In the genomic region with DNA sequence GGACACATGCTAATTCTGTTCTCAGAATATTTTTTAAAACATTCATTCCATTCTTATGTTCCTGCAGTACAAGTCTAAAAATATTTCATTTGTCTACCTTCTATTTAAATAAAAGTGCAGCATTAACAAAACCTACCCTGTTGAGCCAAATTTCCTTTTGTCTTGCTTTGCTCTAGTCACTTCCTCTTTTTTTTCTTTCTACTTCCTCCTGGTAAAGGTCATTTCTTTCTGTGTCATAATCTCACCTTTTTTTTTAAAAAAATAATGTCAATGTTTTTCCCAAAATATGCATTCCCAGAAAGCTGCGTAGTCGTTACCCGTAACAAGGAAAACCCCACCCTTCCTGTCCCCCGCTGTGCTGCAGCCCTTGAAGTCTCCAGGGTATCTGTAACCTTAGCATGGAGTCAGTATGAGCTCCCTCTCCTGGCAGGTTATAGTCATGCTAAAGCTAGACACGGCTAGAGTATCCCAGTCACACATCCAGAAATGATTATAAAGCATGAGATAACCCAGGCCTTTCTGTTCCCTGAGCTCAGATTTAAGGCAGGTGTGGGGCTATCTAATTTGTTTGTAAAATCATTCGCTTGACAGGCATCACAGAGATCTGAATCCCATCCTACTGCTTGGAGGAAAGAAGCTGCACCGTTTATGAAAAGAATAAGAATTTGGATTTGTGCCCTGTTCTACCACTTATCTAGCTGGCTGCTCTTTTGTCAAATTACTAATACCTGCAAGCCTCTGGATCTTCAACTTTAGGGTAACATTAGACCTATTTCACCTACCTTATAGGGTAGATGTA, we compare ENCODE assay signal across 1 cellular context.
A peak's percentile ranks its signal among the peaks of the same experiment; 100 is the strongest.
TF ChIP-seq lines count a peak whose summit lies in the region.

No MANE protein-coding gene starts in this region.

TF ChIP-seq in K562, 482 proteins besides CTCF, POLR2A, EP300 and RAD21 (continued from another document and continues in another):
- TF ChIP-seq, protein P1, sequence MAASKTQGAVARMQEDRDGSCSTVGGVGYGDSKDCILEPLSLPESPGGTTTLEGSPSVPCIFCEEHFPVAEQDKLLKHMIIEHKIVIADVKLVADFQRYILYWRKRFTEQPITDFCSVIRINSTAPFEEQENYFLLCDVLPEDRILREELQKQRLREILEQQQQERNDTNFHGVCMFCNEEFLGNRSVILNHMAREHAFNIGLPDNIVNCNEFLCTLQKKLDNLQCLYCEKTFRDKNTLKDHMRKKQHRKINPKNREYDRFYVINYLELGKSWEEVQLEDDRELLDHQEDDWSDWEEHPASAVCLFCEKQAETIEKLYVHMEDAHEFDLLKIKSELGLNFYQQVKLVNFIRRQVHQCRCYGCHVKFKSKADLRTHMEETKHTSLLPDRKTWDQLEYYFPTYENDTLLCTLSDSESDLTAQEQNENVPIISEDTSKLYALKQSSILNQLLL (CRISPR knock-in tag; IDR thresholded peaks at IDR 0.05; ENCODE audit: borderline replicate concordance) = no peak
- TF ChIP-seq U2AF1 (optimal IDR thresholded peaks at IDR 0.05; ENCODE audit: low read depth, low read length) (no peak), NR2C1 (IDR thresholded peaks at IDR 0.05) (peak; percentile 95), NR2C1 (tag; IDR thresholded peaks at IDR 0.05) (peak; percentile 97), ZFP30 (CRISPR knock-in tag; IDR thresholded peaks at IDR 0.05; ENCODE audit: borderline replicate concordance) (no peak), FOXK1 (CRISPR knock-in tag; IDR thresholded peaks at IDR 0.05; ENCODE audit: borderline replicate concordance) (no peak), ADNP (tag; IDR thresholded peaks at IDR 0.05) (peak; percentile 72), KLF10 (CRISPR knock-in tag; IDR thresholded peaks at IDR 0.05) (no peak), PRPF4 (IDR thresholded peaks at IDR 0.05; ENCODE audit: insufficient read depth, low read depth, low read length, poor library complexity, severe bottlenecking) (no peak), DDX20 (tag; IDR thresholded peaks at IDR 0.05; ENCODE audit: low read depth) (peak; percentile 71), RAD51 (IDR thresholded peaks at IDR 0.05; ENCODE audit: borderline replicate concordance, low read depth) (no peak), ZC3H4 (CRISPR knock-in tag; IDR thresholded peaks at IDR 0.05; ENCODE audit: borderline replicate concordance) (no peak), MAFK (IDR thresholded peaks at IDR 0.05; ENCODE audit: low read length) (0 out of 2 replicates have a peak, but pooled peaks have one; percentile 25), SMAD3 (CRISPR knock-in tag; conservative IDR thresholded peaks at IDR 0.05) (0 out of 2 replicates have a peak, but pooled peaks have one; percentile 62), ZNF79 (CRISPR knock-in tag; IDR thresholded peaks at IDR 0.05; ENCODE audit: low read depth) (peak; percentile 66; the same call in 1 of the 2 replicates), HEY1 (CRISPR knock-in tag; IDR thresholded peaks at IDR 0.05; ENCODE audit: borderline replicate concordance) (0 out of 2 replicates have a peak, but pooled peaks have one; percentile 19), ETV6 (IDR thresholded peaks at IDR 0.05; ENCODE audit: borderline replicate concordance in 1 of 2, low read depth in 2 of 2, low read length in 1 of 2) (peak; percentile 79 to 93), ETV6 (CRISPR knock-in tag; IDR thresholded peaks at IDR 0.05; ENCODE audit: borderline replicate concordance) (no peak), CBFA2T3 (IDR thresholded peaks at IDR 0.05) (peak; percentile 48), RBM14 (IDR thresholded peaks at IDR 0.05; ENCODE audit: borderline replicate concordance, insufficient read depth, low read depth, low read length) (no peak), SRF (CRISPR knock-in tag; IDR thresholded peaks at IDR 0.05) (no peak), GABPB1 (CRISPR knock-in tag; IDR thresholded peaks at IDR 0.05) (peak; percentile 77), ZBTB7A (IDR thresholded peaks at IDR 0.05; ENCODE audit: borderline replicate concordance, control insufficient read depth, low read depth, low read length) (no peak), TOE1 (IDR thresholded peaks at IDR 0.05; ENCODE audit: borderline replicate concordance) (0 out of 2 replicates have a peak, but pooled peaks have one; percentile 46), TOE1 (CRISPR knock-in tag; IDR thresholded peaks at IDR 0.05; ENCODE audit: borderline replicate concordance, low read depth) (no peak), ARID2 (IDR thresholded peaks at IDR 0.05) (peak; percentile 40; the same call in 1 of the 2 replicates), SIRT6 (IDR thresholded peaks at IDR 0.05; ENCODE audit: low read depth, low read length) (no peak), RBM15 (IDR thresholded peaks at IDR 0.05; ENCODE audit: insufficient read depth, low read length) (no peak), MAZ (CRISPR knock-in tag; conservative IDR thresholded peaks at IDR 0.05 in 1 of 2, IDR thresholded peaks at IDR 0.05 in 1 of 2) (peak in 1 of 2 experiments; percentile 82; a peak in 2 of 4 replicates), ZNF696 (CRISPR knock-in tag; conservative IDR thresholded peaks at IDR 0.05) (no peak), TAF15 (IDR thresholded peaks at IDR 0.05; ENCODE audit: low read depth, low read length) (no peak), RBM39 (optimal IDR thresholded peaks at IDR 0.05; ENCODE audit: low read depth, low read length) (no peak), SIN3A (IDR thresholded peaks at IDR 0.05; ENCODE audit: borderline replicate concordance in 2 of 2, control insufficient read depth in 1 of 2, low read depth in 2 of 2, low read length in 2 of 2) (no peak), ZNF311 (CRISPR knock-in tag; IDR thresholded peaks at IDR 0.05) (peak; percentile 87), PURB (CRISPR knock-in tag; IDR thresholded peaks at IDR 0.05; ENCODE audit: low read depth) (no peak), KLF13 (tag; IDR thresholded peaks at IDR 0.05; ENCODE audit: borderline replicate concordance, low read depth) (no peak), NELFE (IDR thresholded peaks at IDR 0.05; ENCODE audit: insufficient read depth, insufficient read length) (no peak), HSF4 (CRISPR knock-in tag; IDR thresholded peaks at IDR 0.05; ENCODE audit: borderline replicate concordance) (peak; percentile 26; the same call in 1 of the 2 replicates), TAL1 (IDR thresholded peaks at IDR 0.05) (no peak)
- TF ChIP-seq, protein P2, sequence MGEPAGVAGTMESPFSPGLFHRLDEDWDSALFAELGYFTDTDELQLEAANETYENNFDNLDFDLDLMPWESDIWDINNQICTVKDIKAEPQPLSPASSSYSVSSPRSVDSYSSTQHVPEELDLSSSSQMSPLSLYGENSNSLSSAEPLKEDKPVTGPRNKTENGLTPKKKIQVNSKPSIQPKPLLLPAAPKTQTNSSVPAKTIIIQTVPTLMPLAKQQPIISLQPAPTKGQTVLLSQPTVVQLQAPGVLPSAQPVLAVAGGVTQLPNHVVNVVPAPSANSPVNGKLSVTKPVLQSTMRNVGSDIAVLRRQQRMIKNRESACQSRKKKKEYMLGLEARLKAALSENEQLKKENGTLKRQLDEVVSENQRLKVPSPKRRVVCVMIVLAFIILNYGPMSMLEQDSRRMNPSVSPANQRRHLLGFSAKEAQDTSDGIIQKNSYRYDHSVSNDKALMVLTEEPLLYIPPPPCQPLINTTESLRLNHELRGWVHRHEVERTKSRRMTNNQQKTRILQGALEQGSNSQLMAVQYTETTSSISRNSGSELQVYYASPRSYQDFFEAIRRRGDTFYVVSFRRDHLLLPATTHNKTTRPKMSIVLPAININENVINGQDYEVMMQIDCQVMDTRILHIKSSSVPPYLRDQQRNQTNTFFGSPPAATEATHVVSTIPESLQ (CRISPR knock-in tag; IDR thresholded peaks at IDR 0.05) = no peak
- TF ChIP-seq, protein P3, sequence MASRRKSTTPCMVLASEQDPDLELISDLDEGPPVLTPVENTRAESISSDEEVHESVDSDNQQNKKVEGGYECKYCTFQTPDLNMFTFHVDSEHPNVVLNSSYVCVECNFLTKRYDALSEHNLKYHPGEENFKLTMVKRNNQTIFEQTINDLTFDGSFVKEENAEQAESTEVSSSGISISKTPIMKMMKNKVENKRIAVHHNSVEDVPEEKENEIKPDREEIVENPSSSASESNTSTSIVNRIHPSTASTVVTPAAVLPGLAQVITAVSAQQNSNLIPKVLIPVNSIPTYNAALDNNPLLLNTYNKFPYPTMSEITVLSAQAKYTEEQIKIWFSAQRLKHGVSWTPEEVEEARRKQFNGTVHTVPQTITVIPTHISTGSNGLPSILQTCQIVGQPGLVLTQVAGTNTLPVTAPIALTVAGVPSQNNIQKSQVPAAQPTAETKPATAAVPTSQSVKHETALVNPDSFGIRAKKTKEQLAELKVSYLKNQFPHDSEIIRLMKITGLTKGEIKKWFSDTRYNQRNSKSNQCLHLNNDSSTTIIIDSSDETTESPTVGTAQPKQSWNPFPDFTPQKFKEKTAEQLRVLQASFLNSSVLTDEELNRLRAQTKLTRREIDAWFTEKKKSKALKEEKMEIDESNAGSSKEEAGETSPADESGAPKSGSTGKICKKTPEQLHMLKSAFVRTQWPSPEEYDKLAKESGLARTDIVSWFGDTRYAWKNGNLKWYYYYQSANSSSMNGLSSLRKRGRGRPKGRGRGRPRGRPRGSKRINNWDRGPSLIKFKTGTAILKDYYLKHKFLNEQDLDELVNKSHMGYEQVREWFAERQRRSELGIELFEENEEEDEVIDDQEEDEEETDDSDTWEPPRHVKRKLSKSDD (conservative IDR thresholded peaks at IDR 0.05; ENCODE audit: low read length) = no peak
- TF ChIP-seq, protein P4, sequence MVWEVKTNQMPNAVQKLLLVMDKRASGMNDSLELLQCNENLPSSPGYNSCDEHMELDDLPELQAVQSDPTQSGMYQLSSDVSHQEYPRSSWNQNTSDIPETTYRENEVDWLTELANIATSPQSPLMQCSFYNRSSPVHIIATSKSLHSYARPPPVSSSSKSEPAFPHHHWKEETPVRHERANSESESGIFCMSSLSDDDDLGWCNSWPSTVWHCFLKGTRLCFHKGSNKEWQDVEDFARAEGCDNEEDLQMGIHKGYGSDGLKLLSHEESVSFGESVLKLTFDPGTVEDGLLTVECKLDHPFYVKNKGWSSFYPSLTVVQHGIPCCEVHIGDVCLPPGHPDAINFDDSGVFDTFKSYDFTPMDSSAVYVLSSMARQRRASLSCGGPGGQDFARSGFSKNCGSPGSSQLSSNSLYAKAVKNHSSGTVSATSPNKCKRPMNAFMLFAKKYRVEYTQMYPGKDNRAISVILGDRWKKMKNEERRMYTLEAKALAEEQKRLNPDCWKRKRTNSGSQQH (CRISPR knock-in tag; IDR thresholded peaks at IDR 0.05) = peak; percentile 52; the same call in 1 of the 2 replicates
- TF ChIP-seq, protein P5, sequence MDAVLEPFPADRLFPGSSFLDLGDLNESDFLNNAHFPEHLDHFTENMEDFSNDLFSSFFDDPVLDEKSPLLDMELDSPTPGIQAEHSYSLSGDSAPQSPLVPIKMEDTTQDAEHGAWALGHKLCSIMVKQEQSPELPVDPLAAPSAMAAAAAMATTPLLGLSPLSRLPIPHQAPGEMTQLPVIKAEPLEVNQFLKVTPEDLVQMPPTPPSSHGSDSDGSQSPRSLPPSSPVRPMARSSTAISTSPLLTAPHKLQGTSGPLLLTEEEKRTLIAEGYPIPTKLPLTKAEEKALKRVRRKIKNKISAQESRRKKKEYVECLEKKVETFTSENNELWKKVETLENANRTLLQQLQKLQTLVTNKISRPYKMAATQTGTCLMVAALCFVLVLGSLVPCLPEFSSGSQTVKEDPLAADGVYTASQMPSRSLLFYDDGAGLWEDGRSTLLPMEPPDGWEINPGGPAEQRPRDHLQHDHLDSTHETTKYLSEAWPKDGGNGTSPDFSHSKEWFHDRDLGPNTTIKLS (IDR thresholded peaks at IDR 0.05; ENCODE audit: borderline replicate concordance, low read depth) = peak; percentile 36; the same call in 1 of the 2 replicates
- TF ChIP-seq, protein P6, sequence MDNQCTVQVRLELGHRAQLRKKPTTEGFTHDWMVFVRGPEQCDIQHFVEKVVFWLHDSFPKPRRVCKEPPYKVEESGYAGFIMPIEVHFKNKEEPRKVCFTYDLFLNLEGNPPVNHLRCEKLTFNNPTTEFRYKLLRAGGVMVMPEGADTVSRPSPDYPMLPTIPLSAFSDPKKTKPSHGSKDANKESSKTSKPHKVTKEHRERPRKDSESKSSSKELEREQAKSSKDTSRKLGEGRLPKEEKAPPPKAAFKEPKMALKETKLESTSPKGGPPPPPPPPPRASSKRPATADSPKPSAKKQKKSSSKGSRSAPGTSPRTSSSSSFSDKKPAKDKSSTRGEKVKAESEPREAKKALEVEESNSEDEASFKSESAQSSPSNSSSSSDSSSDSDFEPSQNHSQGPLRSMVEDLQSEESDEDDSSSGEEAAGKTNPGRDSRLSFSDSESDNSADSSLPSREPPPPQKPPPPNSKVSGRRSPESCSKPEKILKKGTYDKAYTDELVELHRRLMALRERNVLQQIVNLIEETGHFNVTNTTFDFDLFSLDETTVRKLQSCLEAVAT (IDR thresholded peaks at IDR 0.05) = peak in 1 of 2 experiments; percentile 42; a peak in 1 of 4 replicates
- TF ChIP-seq, protein P7, sequence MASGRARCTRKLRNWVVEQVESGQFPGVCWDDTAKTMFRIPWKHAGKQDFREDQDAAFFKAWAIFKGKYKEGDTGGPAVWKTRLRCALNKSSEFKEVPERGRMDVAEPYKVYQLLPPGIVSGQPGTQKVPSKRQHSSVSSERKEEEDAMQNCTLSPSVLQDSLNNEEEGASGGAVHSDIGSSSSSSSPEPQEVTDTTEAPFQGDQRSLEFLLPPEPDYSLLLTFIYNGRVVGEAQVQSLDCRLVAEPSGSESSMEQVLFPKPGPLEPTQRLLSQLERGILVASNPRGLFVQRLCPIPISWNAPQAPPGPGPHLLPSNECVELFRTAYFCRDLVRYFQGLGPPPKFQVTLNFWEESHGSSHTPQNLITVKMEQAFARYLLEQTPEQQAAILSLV (tag; IDR thresholded peaks at IDR 0.05) = no peak; the same call in 1 of the 2 replicates
- TF ChIP-seq, protein P8, sequence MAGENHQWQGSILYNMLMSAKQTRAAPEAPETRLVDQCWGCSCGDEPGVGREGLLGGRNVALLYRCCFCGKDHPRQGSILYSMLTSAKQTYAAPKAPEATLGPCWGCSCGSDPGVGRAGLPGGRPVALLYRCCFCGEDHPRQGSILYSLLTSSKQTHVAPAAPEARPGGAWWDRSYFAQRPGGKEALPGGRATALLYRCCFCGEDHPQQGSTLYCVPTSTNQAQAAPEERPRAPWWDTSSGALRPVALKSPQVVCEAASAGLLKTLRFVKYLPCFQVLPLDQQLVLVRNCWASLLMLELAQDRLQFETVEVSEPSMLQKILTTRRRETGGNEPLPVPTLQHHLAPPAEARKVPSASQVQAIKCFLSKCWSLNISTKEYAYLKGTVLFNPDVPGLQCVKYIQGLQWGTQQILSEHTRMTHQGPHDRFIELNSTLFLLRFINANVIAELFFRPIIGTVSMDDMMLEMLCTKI (IDR thresholded peaks at IDR 0.05; ENCODE audit: partially characterized antibody) = no peak
- TF ChIP-seq, protein P9, sequence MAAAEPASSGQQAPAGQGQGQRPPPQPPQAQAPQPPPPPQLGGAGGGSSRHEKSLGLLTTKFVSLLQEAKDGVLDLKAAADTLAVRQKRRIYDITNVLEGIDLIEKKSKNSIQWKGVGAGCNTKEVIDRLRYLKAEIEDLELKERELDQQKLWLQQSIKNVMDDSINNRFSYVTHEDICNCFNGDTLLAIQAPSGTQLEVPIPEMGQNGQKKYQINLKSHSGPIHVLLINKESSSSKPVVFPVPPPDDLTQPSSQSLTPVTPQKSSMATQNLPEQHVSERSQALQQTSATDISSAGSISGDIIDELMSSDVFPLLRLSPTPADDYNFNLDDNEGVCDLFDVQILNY (CRISPR knock-in tag; IDR thresholded peaks at IDR 0.05) = no peak
